8 cellular contexts compared by ENCODE assay signal in the genomic region with DNA sequence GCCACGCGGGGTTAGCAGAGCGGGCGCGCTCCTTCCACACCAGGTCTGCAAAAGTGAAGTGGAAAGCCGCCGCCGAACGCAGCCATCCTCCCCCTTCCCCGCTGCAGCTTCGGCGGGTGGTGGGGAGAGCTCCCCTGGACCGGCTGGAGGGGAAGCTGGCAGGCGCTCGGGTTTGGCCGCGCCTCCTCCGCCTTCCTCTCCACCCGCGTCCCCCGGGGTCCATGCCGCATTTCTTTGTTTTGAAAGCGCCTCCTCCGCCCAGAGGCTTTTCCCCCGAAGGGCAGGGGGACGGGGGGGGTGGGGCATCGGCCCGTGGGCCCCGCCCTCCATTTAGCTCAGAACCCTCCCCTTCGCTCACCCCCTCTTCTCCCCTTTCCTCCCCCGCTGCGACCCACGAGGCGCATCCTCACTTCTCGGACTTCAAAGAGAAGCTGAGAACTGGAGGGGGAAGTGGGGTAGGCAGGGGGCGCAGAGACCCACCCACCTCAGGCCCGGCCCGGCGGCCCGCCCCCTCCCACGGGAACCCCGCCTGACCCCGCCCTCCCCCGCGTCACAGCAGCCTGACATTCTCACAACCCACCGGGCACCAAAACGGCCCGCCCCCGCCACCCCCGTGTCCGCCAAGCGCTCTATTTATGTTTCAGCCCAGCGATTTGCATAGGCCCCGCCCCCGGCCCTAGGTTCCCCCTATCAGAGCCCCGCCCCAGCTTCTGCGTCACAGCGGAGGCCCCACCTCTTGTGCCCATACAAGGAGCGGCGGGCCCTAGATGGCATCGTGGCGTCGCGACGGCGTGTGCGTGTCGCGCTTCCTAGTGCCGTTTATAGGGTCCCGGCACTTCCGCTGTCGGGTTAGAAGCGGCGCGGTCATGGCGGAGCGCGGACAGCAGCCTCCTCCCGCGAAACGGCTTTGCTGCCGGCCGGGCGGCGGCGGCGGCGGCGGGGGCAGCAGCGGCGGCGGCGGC. TPM values are rescaled to one million over a fixed set of nuclear protein-coding genes. Genes with fewer than 3 reads are reported as not detected.
A peak's percentile ranks its signal among the peaks of the same experiment; 100 is the strongest.
DNase-seq lines count a peak whose midpoint lies in the region; ATAC-seq and TF ChIP-seq lines count a peak whose summit lies in the region.

Gene ZSWIM6, plus strand, starts transcription at position 852 of the 962 bp plus-strand sequence. Its CDS starts 15 bp downstream, at position 867.

- H3K27ac ChIP-seq in ascending aorta (peak within 1 kb of the TSS; percentile 96 to 98), right cardiac atrium (ENCODE audit: low read length) (peak within 1 kb of the TSS; percentile 98), uterus (peak within 1 kb of the TSS; percentile 95 to 96)

- WGBS in right cardiac atrium, result 1% methylated on average over 94 of the region's 94 CpGs

- H3K4me1 ChIP-seq in ascending aorta (peaks cover 0 to 18% of the 10 kb centered on the region in 2 donors), right cardiac atrium (ENCODE audit: control insufficient read depth, insufficient read depth, low read length) (peaks cover 4% of the 10 kb centered on the region), uterus (peaks cover 0 to 10% of the 10 kb centered on the region in 2 donors)

- TF ChIP-seq CTCF in ascending aorta (IDR thresholded peaks at IDR 0.05) (no peak), uterus (IDR thresholded peaks at IDR 0.05) (no peak)

- peak; percentile 92 for TF ChIP-seq POLR2A in GM15510 (IDR thresholded peaks at IDR 0.05; ENCODE audit: borderline replicate concordance, extremely low read depth, insufficient read length)
- TF ChIP-seq POLR2A in uterus (IDR thresholded peaks at IDR 0.05), result peak; percentile 98

- H3K4me3 ChIP-seq in ascending aorta (peak within 1 kb of the TSS; percentile 94 to 99), right cardiac atrium (ENCODE audit: low read length) (peak within 1 kb of the TSS; percentile 94), uterus (peak within 1 kb of the TSS; percentile 72 to 97)

- H3K36me3 ChIP-seq in ascending aorta, result no peaks in the 10 kb centered on the region
- H3K36me3 ChIP-seq in uterus, result no peaks in the 10 kb centered on the region

- peak; percentile 98 to 100 for DNase-seq in NCI-H187 (lab: John Stamatoyannopoulos, UW)
- DNase-seq in T-helper 2 cell, result peak; percentile 96 to 99 (median 97)
- peak; percentile 98 to 100 for DNase-seq in ascending aorta (ENCODE audit: low spot score in 2 of 2)
- DNase-seq in right cardiac atrium, result peak; percentile 100
- DNase-seq in pulmonary artery endothelial cell (ENCODE audit: low read depth, low spot score), result peak; percentile 98
- peak; percentile 99 to 100 for DNase-seq in uterus

- H3K9me3 ChIP-seq in ascending aorta, result no peaks in the 10 kb centered on the region
- H3K9me3 ChIP-seq in right cardiac atrium (ENCODE audit: control insufficient read depth, low read length), result no peaks in the 10 kb centered on the region
- no peaks in the 10 kb centered on the region for H3K9me3 ChIP-seq in uterus

- ATAC-seq in HG02884 (IDR thresholded peaks at IDR 0.05; ENCODE audit: unreplicated experiment) (peak; percentile 60), right cardiac atrium (peak; percentile 96 to 97)

- H3K27me3 ChIP-seq in ascending aorta, result no peaks in the 10 kb centered on the region
- H3K27me3 ChIP-seq in right cardiac atrium (ENCODE audit: control insufficient read depth, insufficient read depth), result no peaks in the 10 kb centered on the region
- H3K27me3 ChIP-seq in uterus, result no peaks in the 10 kb centered on the region

- intact Hi-C loops in ascending aorta (cut with DNase I), result loop anchor here (1.0 to 5.0 kb wide), 7 partner anchors 17 to 976 kb away; partner anchors contain the start of genes ERCC8, KIF2A, NDUFAF2 and SMIM15
- intact Hi-C loops in right cardiac atrium (cut with DNase I), result loop anchor here in 3 of 4 donors (5.0 to 10.0 kb wide), 5 partner anchors 73 to 326 kb away; partner anchors contain the start of gene SMIM15 (in 1 of the 3)
- intact Hi-C loops in uterus (cut with DNase I; ENCODE audit: low total_unique reads), result no loop called here

RNA-seq across cellular contexts. Expression of gene ZSWIM6, which starts in this region (rescaled TPM):
- total RNA-seq in ascending aorta (8.8 TPM), right cardiac atrium (1 to 10 TPM; 6.3 to 7.9 (median 7.3) TPM), pulmonary artery endothelial cell (21.1 and 25.5 TPM in 2 replicates), uterus (10 to 100 TPM in 3 of 4 donors, 1 to 10 TPM in 1; 4.1 to 14.8 (median 11.1) TPM)
- 2.5 TPM for polyA plus RNA-seq in right cardiac atrium

Comparison
In these comparisons a context has a peak if more than half of its experiments do, and no peak if none do; other contexts are left out.
1. Peak in every context shown above with its lines: DNase-seq, ATAC-seq, H3K4me3 ChIP-seq and H3K27ac ChIP-seq.